ENCODE assay signal across 1 cellular context in genomic region chr10:102745157-102745556, GRCh38.
TF ChIP-seq lines count a peak whose summit lies in the region.

No MANE protein-coding gene starts in this region.

TF ChIP-seq in GM12878, 131 proteins besides CTCF, POLR2A, EP300 and RAD21:
- TF ChIP-seq SIN3A (IDR thresholded peaks at IDR 0.05; ENCODE audit: low read depth, low read length) (no peak), ZNF622 (IDR thresholded peaks at IDR 0.05) (no peak), KLF5 (IDR thresholded peaks at IDR 0.05; ENCODE audit: partially characterized antibody) (no peak), IKZF2 (IDR thresholded peaks at IDR 0.05) (no peak), RELA (IDR thresholded peaks at IDR 0.05; ENCODE audit: borderline replicate concordance, partially characterized antibody) (no peak), PRDM15 (CRISPR knock-in tag; IDR thresholded peaks at IDR 0.05) (no peak), POLR2AphosphoS2 (IDR thresholded peaks at IDR 0.05; ENCODE audit: low read depth, low read length) (no peak), ZBTB11 (CRISPR knock-in tag; IDR thresholded peaks at IDR 0.05) (no peak), SMC3 (IDR thresholded peaks at IDR 0.05; ENCODE audit: borderline replicate concordance, low read length) (no peak), IRF5 (IDR thresholded peaks at IDR 0.05; ENCODE audit: borderline replicate concordance) (no peak)
TF ChIP-seq in GM12878: peak in this region for 0.
